In the genomic region with DNA sequence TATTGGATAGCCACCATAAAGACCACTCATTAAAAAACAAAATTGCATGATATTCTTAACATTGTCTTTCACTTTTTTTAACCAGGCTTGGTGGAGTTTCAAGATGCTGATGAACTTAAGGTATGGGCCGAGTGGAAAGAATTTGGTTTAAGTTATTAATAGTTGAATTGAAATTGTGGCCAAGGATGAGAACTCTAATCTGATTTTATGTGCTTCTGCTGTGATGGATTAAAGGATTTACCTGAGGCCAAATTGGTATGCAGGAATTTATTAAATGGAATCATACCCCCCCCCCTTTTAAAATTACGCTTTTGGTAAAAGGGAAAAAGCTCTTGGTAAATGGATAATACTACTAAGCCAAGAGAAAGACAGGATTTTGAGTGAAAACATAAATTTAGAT, we compare ENCODE assay signal across 9 cellular contexts. TPM values are rescaled to one million over a fixed set of nuclear protein-coding genes. Genes with fewer than 3 reads are reported as not detected.
A peak's percentile ranks its signal among the peaks of the same experiment; 100 is the strongest.
DNase-seq lines count a peak whose midpoint lies in the region; ATAC-seq, FAIRE-seq and TF ChIP-seq lines count a peak whose summit lies in the region.
"Had no signal": no experiment of that assay in that cellular context is flagged by ENCODE, and none has a peak within 500 bp of the region (broad histone marks: within the 10 kb centered on the region; RNA-seq: fewer than 3 reads in every experiment).

No MANE protein-coding gene starts in this region.

- H3K27me3 ChIP-seq in Karpas-422 (ENCODE audit: low read length), result no peaks in the 10 kb centered on the region
- H3K27me3 ChIP-seq in astrocyte (ENCODE audit: insufficient read depth, low read length), result no peaks in the 10 kb centered on the region
- peaks cover 2% of the 10 kb centered on the region for H3K27me3 ChIP-seq in rectal smooth muscle tissue (ENCODE audit: control insufficient read depth, insufficient read depth, low read length)

- H3K4me2 ChIP-seq in Karpas-422 (ENCODE audit: low read depth, low read length, poor library complexity, severe bottlenecking) (peak overlapping the region; percentile 82), astrocyte (ENCODE audit: low read length) (peak overlapping the region; percentile 83)

- H3K4me3 Mint-ChIP-seq in astrocyte (ENCODE audit: unreplicated experiment), result no peak overlapping the region

- DNase-seq in Karpas-422 (no peak), astrocyte (ENCODE audit: low read depth) (no peak), SKM-1 treated with dmso at 0.1 percent for 144 hours (lab: John Stamatoyannopoulos, UW; ENCODE audit: unreplicated experiment) (no peak), NCI-H1436 (lab: John Stamatoyannopoulos, UW) (no peak), HuH-7.5 (ENCODE audit: low spot score) (no peak)
- DNase-seq: DMS79 treated with DMSO at 0.1 percent for 48 hours had no signal

- H3K36me3 Mint-ChIP-seq in astrocyte (ENCODE audit: low read depth, unreplicated experiment), result peaks cover 10% of the 10 kb centered on the region

- H2AFZ ChIP-seq in Karpas-422 (ENCODE audit: low read length) (no peak overlapping the region), astrocyte (ENCODE audit: low read depth, low read length) (no peak overlapping the region)

- no peaks in the 10 kb centered on the region for H3K9me3 ChIP-seq in Karpas-422 (ENCODE audit: low read length)
- no peaks in the 10 kb centered on the region for H3K9me3 ChIP-seq in astrocyte (ENCODE audit: insufficient read depth, low read depth, low read length)

- H3K27me3 Mint-ChIP-seq in astrocyte (ENCODE audit: low read depth, unreplicated experiment), result no peaks in the 10 kb centered on the region

- H3K36me3 ChIP-seq in Karpas-422 (ENCODE audit: insufficient read depth, low read length), result peaks cover 34% of the 10 kb centered on the region
- H3K36me3 ChIP-seq in astrocyte (ENCODE audit: insufficient read depth, low read length), result peaks cover 11% of the 10 kb centered on the region
- H3K36me3 ChIP-seq in rectal smooth muscle tissue (ENCODE audit: control insufficient read depth, insufficient read depth, low read length), result peaks cover 2% of the 10 kb centered on the region

- H3K4me3 ChIP-seq in Karpas-422 (ENCODE audit: low read length) (0 out of 2 replicates have a peak overlapping the region, but pooled peaks have one; percentile 73), astrocyte (ENCODE audit: insufficient read depth, low read depth, low read length) (no peak overlapping the region), rectal smooth muscle tissue (ENCODE audit: low read length) (no peak overlapping the region)

- peaks cover 37% of the 10 kb centered on the region for H3K4me1 Mint-ChIP-seq in astrocyte (ENCODE audit: low read depth, unreplicated experiment)

- no peak for TF ChIP-seq CTCF in astrocyte (IDR thresholded peaks at IDR 0.05; ENCODE audit: insufficient read depth, low read depth, low read length)

- H3K9me2 ChIP-seq in Karpas-422 (replicated peaks; ENCODE audit: insufficient read depth, low read length), result no peaks in the 10 kb centered on the region

- H3K4me1 ChIP-seq in Karpas-422 (ENCODE audit: low read length) (peaks cover 31% of the 10 kb centered on the region), astrocyte (ENCODE audit: insufficient read depth, low read length) (peaks cover 46% of the 10 kb centered on the region), rectal smooth muscle tissue (ENCODE audit: control insufficient read depth, insufficient read depth, low read length) (peaks cover 27% of the 10 kb centered on the region)

- FAIRE-seq in G401.6 (lab: Jason Lieb, UNC) (peak; percentile 53), astrocyte (lab: Jason Lieb, UNC) (no peak)

- H4K20me1 ChIP-seq in Karpas-422 (ENCODE audit: insufficient read depth, low read depth, low read length), result no peaks in the 10 kb centered on the region
- no peaks in the 10 kb centered on the region for H4K20me1 ChIP-seq in astrocyte (ENCODE audit: insufficient read depth, low read length)

- no peak for ATAC-seq in HG03565 (IDR thresholded peaks at IDR 0.05; ENCODE audit: unreplicated experiment)

- H3K9ac ChIP-seq in Karpas-422 (ENCODE audit: low read length) (peak overlapping the region; percentile 86), astrocyte (ENCODE audit: low read length) (peak overlapping the region; percentile 93), rectal smooth muscle tissue (ENCODE audit: low read length) (no peak overlapping the region)

- H3K27ac ChIP-seq in Karpas-422 (ENCODE audit: low read length), result peak overlapping the region; percentile 72
- peak overlapping the region; percentile 84 for H3K27ac ChIP-seq in astrocyte (ENCODE audit: low read depth, low read length)
- H3K27ac ChIP-seq in rectal smooth muscle tissue (ENCODE audit: low read depth, low read length), result peak overlapping the region; percentile 95

- peaks cover 1% of the 10 kb centered on the region for H3K9me3 Mint-ChIP-seq in astrocyte (ENCODE audit: unreplicated experiment)

- H3K27ac Mint-ChIP-seq in astrocyte (ENCODE audit: unreplicated experiment), result no peak overlapping the region

- H3K79me2 ChIP-seq in Karpas-422 (ENCODE audit: low read length), result peaks cover 21% of the 10 kb centered on the region
- H3K79me2 ChIP-seq in astrocyte (ENCODE audit: insufficient read depth, low read length), result peaks cover 9% of the 10 kb centered on the region

RNA-seq across cellular contexts. Expression of a gene that starts 33.8 kb away (rescaled TPM):
- 169 and 170 TPM in 2 replicates for total RNA-seq in Karpas-422 (2014; rRNA removed; shearing (Covaris generic); ENCODE audit: low replicate concordance)
- 217 and 229 TPM in 2 replicates for total RNA-seq in astrocyte
